Comparison of ENCODE assay signal across 28 cellular contexts in the genomic region with DNA sequence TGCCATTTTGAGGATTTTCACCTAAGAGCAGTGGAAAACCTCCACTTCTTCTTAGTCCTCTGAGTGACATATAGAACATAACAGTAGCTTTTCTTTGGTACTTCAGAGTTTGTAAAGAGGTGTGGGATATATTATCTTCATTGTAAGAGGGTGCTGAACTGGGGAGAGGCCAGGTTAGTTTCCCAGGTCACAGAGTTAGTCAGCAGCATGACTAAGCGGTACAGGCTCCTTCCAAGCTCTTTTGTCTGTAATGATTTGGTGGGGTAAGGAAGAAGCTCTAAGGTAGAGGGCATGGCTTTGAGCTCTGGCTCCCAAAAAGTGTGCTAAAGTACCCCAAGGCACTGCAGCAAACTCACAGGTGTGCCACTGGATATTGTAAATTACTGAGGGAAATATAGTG.
"Had no signal": no experiment of that assay in that cellular context is flagged by ENCODE, and none has a peak within 500 bp of the region (broad histone marks: within the 10 kb centered on the region; RNA-seq: fewer than 3 reads in every experiment).

No MANE protein-coding gene starts in this region.

- H3K4me3 Mint-ChIP-seq: activated B cell treated with CpG ODN at 0.5 μM for 24 hours; activated CD4-positive, alpha-beta T cell treated with anti-CD3 and anti-CD28 coated beads, Interleukin-2, amount 10 ng/mL, durations not matched to agents 24 days and 14 days; activated CD8-positive, alpha-beta memory T cell treated with anti-CD3 and anti-CD28 coated beads, Interleukin-2, amount 10 ng/mL, durations not matched to agents 7 days and 5 days; activated naive CD8-positive, alpha-beta T cell treated with anti-CD3 and anti-CD28 coated beads, Interleukin-2, amount 50 U/mL, for 24 hours; activated T-cell treated with anti-CD3 and anti-CD28 coated beads, Interleukin-2, amount 50 U/mL, for 24 hours; T-helper 1 cell treated with Interleukin-12 subunit alpha and Interleukin-12 subunit beta and Interleukin-4 antibody, amounts not matched to agents 30 μg/mL and 1 μg/mL, for 36 hours had no signal

- H3K4me1 Mint-ChIP-seq: activated B cell treated with CpG ODN at 0.5 μM for 24 hours; activated CD4-positive, alpha-beta T cell treated with anti-CD3 and anti-CD28 coated beads, Interleukin-2, amount 10 ng/mL, durations not matched to agents 24 days and 14 days; activated CD8-positive, alpha-beta memory T cell treated with anti-CD3 and anti-CD28 coated beads, Interleukin-2, amount 10 ng/mL, durations not matched to agents 7 days and 5 days; activated naive CD8-positive, alpha-beta T cell treated with anti-CD3 and anti-CD28 coated beads, Interleukin-2, amount 50 U/mL, for 24 hours had no signal

- H3K9me3 ChIP-seq: ascending aorta, body of pancreas, MG63, SJSA1 had no signal

- H3K27me3 Mint-ChIP-seq: activated CD8-positive, alpha-beta memory T cell treated with anti-CD3 and anti-CD28 coated beads, Interleukin-2, amount 10 ng/mL, durations not matched to agents 7 days and 5 days had no signal

- H3K27ac Mint-ChIP-seq: activated B cell treated with CpG ODN at 0.5 μM for 24 hours; activated CD4-positive, alpha-beta T cell treated with anti-CD3 and anti-CD28 coated beads, Interleukin-2, amount 10 ng/mL, durations not matched to agents 24 days and 14 days; activated CD8-positive, alpha-beta memory T cell treated with anti-CD3 and anti-CD28 coated beads, Interleukin-2, amount 10 ng/mL, durations not matched to agents 7 days and 5 days; activated naive CD4-positive, alpha-beta T cell treated with anti-CD3 and anti-CD28 coated beads, Interleukin-2, amount 50 U/mL, for 72 hours; activated naive CD8-positive, alpha-beta T cell treated with anti-CD3 and anti-CD28 coated beads, Interleukin-2, amount 50 U/mL, for 24 hours; activated T-cell treated with anti-CD3 and anti-CD28 coated beads, Interleukin-2, amount 50 U/mL, for 24 hours; T-helper 1 cell treated with Interleukin-12 subunit alpha and Interleukin-12 subunit beta and Interleukin-4 antibody, amounts not matched to agents 30 μg/mL and 1 μg/mL, for 36 hours had no signal

- ATAC-seq: activated CD8-positive, alpha-beta memory T cell treated with anti-CD3 and anti-CD28 coated beads, Interleukin-2, amount 10 ng/mL, durations not matched to agents 7 days and 5 days; activated naive CD4-positive, alpha-beta T cell treated with anti-CD3 and anti-CD28 coated beads, Interleukin-2, amount 50 U/mL, for 72 hours; activated naive CD8-positive, alpha-beta T cell treated with anti-CD3 and anti-CD28 coated beads, Interleukin-2, amount 50 U/mL, for 24 hours; body of pancreas; SK-N-SH treated with all-trans-retinoic acid at 6 μM for 48 hours had no signal

- H3K27ac ChIP-seq: ascending aorta, body of pancreas, cardiac muscle cell, SJSA1 had no signal

- H3K27me3 ChIP-seq: ascending aorta, body of pancreas, cardiac muscle cell, MG63, SJSA1 had no signal

- H3K36me3 ChIP-seq: ascending aorta, cardiac muscle cell, MG63, SJSA1 had no signal

- DNase-seq: activated B cell treated with CpG ODN at 0.5 μM for 24 hours; activated CD4-positive, alpha-beta T cell treated with anti-CD3 and anti-CD28 coated beads for 1 hour; activated CD4-positive, alpha-beta T cell treated with anti-CD3 and anti-CD28 coated beads, Interleukin-2, amount 10 ng/mL, durations not matched to agents 24 days and 14 days; activated CD4-positive, alpha-beta T cell treated with anti-CD3 and anti-CD28 coated beads, Interleukin-2, amount 50 U/mL, for 48 hours; activated CD8-positive, alpha-beta memory T cell treated with anti-CD3 and anti-CD28 coated beads, Interleukin-2, amount 10 ng/mL, durations not matched to agents 7 days and 5 days; activated effector memory CD4-positive, alpha-beta T cell treated with anti-CD3 and anti-CD28 coated beads, Interleukin-2, amount 50 U/mL, for 16 hours; activated naive CD4-positive, alpha-beta T cell treated with Interleukin-2 at 50 U/mL for 16 hours; activated naive CD8-positive, alpha-beta T cell treated with anti-CD3 and anti-CD28 coated beads, Interleukin-2, amount 50 U/mL, for 24 hours; activated T-cell treated with anti-CD3 and anti-CD28 coated beads, Interleukin-2, amount 50 U/mL, for 24 hours; amniotic stem cell; body of pancreas; KG1; MG63; MV-4-11; NCI-H1092 treated with DMSO at 0.1 percent for 48 hours; NCI-H1436; NCI-H187; NCI-H2081; NCI-H446; NCI-H524; Right ventricle myocardium superior; SW 1271 had no signal

- H3K4me1 ChIP-seq: ascending aorta, body of pancreas, SJSA1 had no signal

- H3K9me3 Mint-ChIP-seq: activated CD4-positive, alpha-beta T cell treated with anti-CD3 and anti-CD28 coated beads, Interleukin-2, amount 10 ng/mL, durations not matched to agents 24 days and 14 days; activated naive CD4-positive, alpha-beta T cell treated with anti-CD3 and anti-CD28 coated beads, Interleukin-2, amount 50 U/mL, for 72 hours; T-helper 1 cell treated with Interleukin-12 subunit alpha and Interleukin-12 subunit beta and Interleukin-4 antibody, amounts not matched to agents 30 μg/mL and 1 μg/mL, for 36 hours had no signal

- H3K4me3 ChIP-seq: ascending aorta, body of pancreas, cardiac muscle cell, MG63, SJSA1 had no signal

- H3K36me3 Mint-ChIP-seq: activated CD8-positive, alpha-beta memory T cell treated with anti-CD3 and anti-CD28 coated beads, Interleukin-2, amount 10 ng/mL, durations not matched to agents 7 days and 5 days; activated naive CD4-positive, alpha-beta T cell treated with anti-CD3 and anti-CD28 coated beads, Interleukin-2, amount 50 U/mL, for 72 hours had no signal
